ENCODE assay signal across 11 cellular contexts in genomic region chr5:59356813-59357381, GRCh38.
A peak's percentile ranks its signal among the peaks of the same experiment; 100 is the strongest.
DNase-seq lines count a peak whose midpoint lies in the region; ATAC-seq and TF ChIP-seq lines count a peak whose summit lies in the region.
"Had no signal": no experiment of that assay in that cellular context is flagged by ENCODE, and none has a peak within 500 bp of the region (broad histone marks: within the 10 kb centered on the region; RNA-seq: fewer than 3 reads in every experiment).

No MANE protein-coding gene starts in this region.

- H3K27ac ChIP-seq in muscle layer of colon (ENCODE audit: low read depth, low read length): peak overlapping the region; percentile 65
- no peak overlapping the region for H3K27ac ChIP-seq in upper lobe of right lung

- no peak overlapping the region for H3K4me3 Mint-ChIP-seq in activated CD4-positive, alpha-beta T cell treated with anti-CD3 and anti-CD28 coated beads for 36 hours
- H3K4me3 Mint-ChIP-seq: activated T-helper 1 cell treated with anti-CD3 and anti-CD28 coated beads, Interleukin-12 subunit alpha, Interleukin-12 subunit beta, Interleukin-2, Interleukin-4 antibody, amounts not matched to agents 30 ng/mL and 10 ng/mL and 1 ng/mL, durations not matched to agents 14 hours and 24 hours and 36 hours had no signal

- no peak for ATAC-seq in activated CD4-positive, alpha-beta T cell treated with anti-CD3 and anti-CD28 coated beads for 36 hours
- ATAC-seq in Right ventricle myocardium inferior: peak; percentile 90
- ATAC-seq in upper lobe of right lung: peak; percentile 75
- ATAC-seq in HG02642 (IDR thresholded peaks at IDR 0.05; ENCODE audit: poor library complexity, unreplicated experiment): no peak

- CTCF ChIA-PET in activated CD4-positive, alpha-beta T cell treated with anti-CD3 and anti-CD28 coated beads for 36 hours (lab: Charles Lee): interaction anchor here (0.8 to 6.4 kb wide), 7 partner anchors 10 to 458 kb away, joined by 3 to 32 read pairs (median 4); no protein-coding TSS in a partner anchor
- CTCF ChIA-PET in GM10248 (lab: Yijun Ruan, JAX): interaction anchor here (0.8 to 2.8 kb wide), 3 partner anchors 10 to 24 kb away, joined by 3 to 12 read pairs (median 3); no protein-coding TSS in a partner anchor

- H3K9ac ChIP-seq in muscle layer of colon (ENCODE audit: low read length): peak overlapping the region; percentile 21

- TF ChIP-seq CTCF in upper lobe of right lung (IDR thresholded peaks at IDR 0.05): no peak
- no peak for TF ChIP-seq CTCF in GM10248 (IDR thresholded peaks at IDR 0.05; ENCODE audit: control extremely low read depth, extremely low read depth, low read depth, missing control alignments)

- no peaks in the 10 kb centered on the region for H3K27me3 ChIP-seq in muscle layer of colon (ENCODE audit: control insufficient read depth in 1 of 2, insufficient read depth in 2 of 2, low read length in 2 of 2)
- H3K27me3 ChIP-seq in upper lobe of right lung: no peaks in the 10 kb centered on the region

- H3K36me3 ChIP-seq in muscle layer of colon (ENCODE audit: insufficient read depth, low read length) (no peaks in the 10 kb centered on the region), upper lobe of right lung (no peaks in the 10 kb centered on the region)

- POLR2A ChIA-PET in activated CD4-positive, alpha-beta T cell treated with anti-CD3 and anti-CD28 coated beads for 36 hours (lab: Charles Lee): no interaction called here
- POLR2A ChIA-PET in GM10248 (lab: Yijun Ruan, JAX): no interaction called here

- no peaks in the 10 kb centered on the region for H3K9me3 Mint-ChIP-seq in activated CD4-positive, alpha-beta T cell treated with anti-CD3 and anti-CD28 coated beads for 36 hours (ENCODE audit: low read depth)
- H3K9me3 Mint-ChIP-seq: activated T-helper 1 cell treated with anti-CD3 and anti-CD28 coated beads, Interleukin-12 subunit alpha, Interleukin-12 subunit beta, Interleukin-2, Interleukin-4 antibody, amounts not matched to agents 30 ng/mL and 10 ng/mL and 1 ng/mL, durations not matched to agents 14 hours and 24 hours and 36 hours had no signal

- peak overlapping the region in 1 of 2 donors; percentile 5 for H3K4me3 ChIP-seq in muscle layer of colon (ENCODE audit: low read depth in 1 of 2, low read length in 2 of 2)
- H3K4me3 ChIP-seq in upper lobe of right lung: no peak overlapping the region

- H3K27ac Mint-ChIP-seq in activated CD4-positive, alpha-beta T cell treated with anti-CD3 and anti-CD28 coated beads for 36 hours: no peak overlapping the region
- H3K27ac Mint-ChIP-seq: activated T-helper 1 cell treated with anti-CD3 and anti-CD28 coated beads, Interleukin-12 subunit alpha, Interleukin-12 subunit beta, Interleukin-2, Interleukin-4 antibody, amounts not matched to agents 30 ng/mL and 10 ng/mL and 1 ng/mL, durations not matched to agents 14 hours and 24 hours and 36 hours had no signal

- no peaks in the 10 kb centered on the region for H3K36me3 Mint-ChIP-seq in activated CD4-positive, alpha-beta T cell treated with anti-CD3 and anti-CD28 coated beads for 36 hours (ENCODE audit: low read depth)

- peak; percentile 9 for DNase-seq in activated CD4-positive, alpha-beta T cell treated with anti-CD3 and anti-CD28 coated beads for 36 hours
- no peak for DNase-seq in activated CD4-positive, alpha-beta T cell treated with anti-CD3 and anti-CD28 coated beads, Interleukin-2, amount 50 U/mL, for 4 hours
- DNase-seq in Right ventricle myocardium inferior (ENCODE audit: missing footprints) (peak; percentile 74), upper lobe of right lung (peak; percentile 55), GM10248 (ENCODE audit: extremely low spot score) (no peak)
- DNase-seq in activated CD4-positive, alpha-beta T cell treated with anti-CD3 and anti-CD28 coated beads for 4 hours: no peak
- DNase-seq: NCI-H774, T1000 had no signal

- H3K27me3 Mint-ChIP-seq in activated CD4-positive, alpha-beta T cell treated with anti-CD3 and anti-CD28 coated beads for 36 hours: peaks cover 13% of the 10 kb centered on the region

- H3K4me1 ChIP-seq in muscle layer of colon (ENCODE audit: insufficient read depth, low read length): peaks cover 66% of the 10 kb centered on the region
- peaks cover 19% of the 10 kb centered on the region for H3K4me1 ChIP-seq in upper lobe of right lung

- no peaks in the 10 kb centered on the region for H3K4me1 Mint-ChIP-seq in activated CD4-positive, alpha-beta T cell treated with anti-CD3 and anti-CD28 coated beads for 36 hours

- no peaks in the 10 kb centered on the region for H3K9me3 ChIP-seq in muscle layer of colon (ENCODE audit: low read length)
- H3K9me3 ChIP-seq in upper lobe of right lung: no peaks in the 10 kb centered on the region

- intact Hi-C loops in activated CD4-positive, alpha-beta T cell treated with anti-CD3 and anti-CD28 coated beads for 36 hours (cut with DNase I, micrococcal nuclease): no loop called here
- intact Hi-C loops in Right ventricle myocardium inferior (cut with DNase I): loop anchor here (10.0 kb wide), 2 partner anchors 82 to 322 kb away; no protein-coding TSS in a partner anchor
- intact Hi-C loops in upper lobe of right lung (cut with DNase I): no loop called here

Comparison
In these comparisons a context has a peak if more than half of its experiments do, and no peak if none do; other contexts are left out.
1. DNase-seq: peak in activated CD4-positive, alpha-beta T cell treated with anti-CD3 and anti-CD28 coated beads for 36 hours (single experiment), Right ventricle myocardium inferior (single experiment) and upper lobe of right lung (single experiment); none in activated CD4-positive, alpha-beta T cell treated with anti-CD3 and anti-CD28 coated beads, Interleukin-2, amount 50 U/mL, for 4 hours (0 of 2), GM10248 (single experiment) and activated CD4-positive, alpha-beta T cell treated with anti-CD3 and anti-CD28 coated beads for 4 hours (0 of 2).
2. ATAC-seq: peak in Right ventricle myocardium inferior (single experiment) and upper lobe of right lung (single experiment); none in activated CD4-positive, alpha-beta T cell treated with anti-CD3 and anti-CD28 coated beads for 36 hours (single experiment) and HG02642 (single experiment).